8 cellular contexts compared by ENCODE assay signal in genomic region chr22:19909350-19910179, GRCh38. TPM values are rescaled to one million over a fixed set of nuclear protein-coding genes. Genes with fewer than 3 reads are reported as not detected.
A peak's percentile ranks its signal among the peaks of the same experiment; 100 is the strongest.
DNase-seq lines count a peak whose midpoint lies in the region; ATAC-seq and TF ChIP-seq lines count a peak whose summit lies in the region.

No MANE protein-coding gene starts in this region.

- ATAC-seq in GM21786 (IDR thresholded peaks at IDR 0.05; ENCODE audit: unreplicated experiment): no peak
- no peak for ATAC-seq in HG02588 (IDR thresholded peaks at IDR 0.05; ENCODE audit: unreplicated experiment)

- H3K27me3 ChIP-seq in adipocyte (replicated peaks; ENCODE audit: control insufficient read depth, insufficient read depth, low read length) (no peaks in the 10 kb centered on the region), left ventricle myocardium inferior (ENCODE audit: low read depth) (no peaks in the 10 kb centered on the region)

- H3K9me3 ChIP-seq in adipocyte (ENCODE audit: control insufficient read depth, low read length) (no peaks in the 10 kb centered on the region), left ventricle myocardium inferior (replicated peaks) (no peaks in the 10 kb centered on the region)

- no peaks in the 10 kb centered on the region for H3K4me1 ChIP-seq in adipocyte (ENCODE audit: control insufficient read depth, insufficient read depth, low read length)
- H3K4me1 ChIP-seq in left ventricle myocardium inferior: no peaks in the 10 kb centered on the region

- H3K4me3 ChIP-seq in adipocyte (ENCODE audit: low read length): no peak overlapping the region
- no peak overlapping the region for H3K4me3 ChIP-seq in left ventricle myocardium inferior

- intact Hi-C loops in left ventricle myocardium inferior (cut with micrococcal nuclease): loop anchor here (5.0 kb wide), 1 partner anchor 177 kb away; no protein-coding TSS in a partner anchor

- H3K36me3 ChIP-seq in adipocyte (ENCODE audit: control insufficient read depth, insufficient read depth, low read length, severe bottlenecking) (peaks cover 29% of the 10 kb centered on the region), left ventricle myocardium inferior (peaks cover 48% of the 10 kb centered on the region)

- H3K27ac ChIP-seq in left ventricle myocardium inferior (replicated peaks): no peak overlapping the region

- peak; percentile 87 for TF ChIP-seq CTCF in left ventricle myocardium inferior (IDR thresholded peaks at IDR 0.05; ENCODE audit: borderline replicate concordance)

- H3K9ac ChIP-seq in adipocyte (ENCODE audit: low read length): no peak overlapping the region

- DNase-seq in GM03348 (ENCODE audit: low spot score) (peak; percentile 92), NCI-H1105 treated with DMSO at 0.1 percent for 48 hours (lab: John Stamatoyannopoulos, UW) (peak; percentile 58), T-helper 1 cell (peak; percentile 57 to 83 (median 71)), adipocyte (ENCODE audit: low read depth) (peak; percentile 89), left ventricle myocardium inferior (peak; percentile 85), renal cortical epithelial cell (ENCODE audit: low read depth) (peak; percentile 67)

RNA-seq across cellular contexts. Expression of gene COMT, which starts 32.0 kb away (rescaled TPM):
- total RNA-seq in left ventricle myocardium inferior: 81.5 TPM
- total RNA-seq in renal cortical epithelial cell: 246 and 480 TPM in 2 replicates

RNA-seq across cellular contexts. Expression of gene TXNRD2, which starts 32.1 kb away (rescaled TPM):
- total RNA-seq in left ventricle myocardium inferior (35.2 TPM), renal cortical epithelial cell (15.0 and 22.6 TPM in 2 replicates)

RNA-seq across cellular contexts. Expression of gene GNB1L, which starts 54.9 kb away (rescaled TPM):
- total RNA-seq in left ventricle myocardium inferior (2.9 TPM), renal cortical epithelial cell (4.9 and 7.3 TPM in 2 replicates)

RNA-seq across cellular contexts. Expression of gene RTL10, which starts 54.9 kb away (rescaled TPM):
- 6.6 TPM for total RNA-seq in left ventricle myocardium inferior
- 6.3 and 16.9 TPM in 2 replicates for total RNA-seq in renal cortical epithelial cell
